In the genomic region with DNA sequence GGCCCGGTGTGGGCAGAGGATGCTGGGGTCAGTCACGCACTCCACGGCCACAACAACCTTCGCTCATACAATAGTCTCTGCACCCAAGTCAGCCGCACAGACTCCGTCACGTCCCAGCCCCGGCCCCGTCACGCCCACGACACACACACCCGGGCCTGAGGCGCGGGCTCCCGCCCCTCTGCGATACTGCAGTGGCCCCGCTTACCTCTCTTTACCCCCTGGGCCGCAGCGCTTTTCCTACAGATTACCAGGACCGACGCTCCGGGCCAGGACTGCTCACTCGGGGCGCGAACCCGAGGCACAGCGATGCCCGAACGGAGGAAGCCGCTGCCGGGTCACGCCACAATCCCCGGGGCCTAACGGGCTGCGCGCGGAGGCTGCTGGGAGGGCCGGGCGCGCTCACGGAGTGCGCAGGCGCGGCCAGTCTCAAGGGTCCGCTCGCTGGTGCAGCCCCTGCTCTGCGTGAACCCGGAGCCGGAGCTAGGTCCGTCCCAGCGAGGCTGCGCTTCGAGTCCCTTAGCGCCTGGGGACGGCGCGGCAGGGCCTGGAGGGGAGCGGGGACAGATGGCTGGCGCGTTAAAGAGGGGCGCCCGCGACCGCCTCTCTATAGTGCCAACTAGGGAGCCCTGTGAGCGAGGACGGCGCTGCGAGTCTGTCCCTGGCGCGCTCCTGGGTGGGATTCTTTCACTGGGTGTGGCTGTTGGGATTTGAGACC, we compare ENCODE assay signal across 8 cellular contexts. TPM values are rescaled to one million over a fixed set of nuclear protein-coding genes. Genes with fewer than 3 reads are reported as not detected.
DNase-seq lines count a peak whose midpoint lies in the region; ATAC-seq and TF ChIP-seq lines count a peak whose summit lies in the region.

A gene (minus strand): TSS at position 358 of the 715 bp plus-strand sequence. CDS start 8,855 bp downstream, outside the sequence.

- H3K4me1 Mint-ChIP-seq in activated T-helper 2 cell treated with anti-CD3 and anti-CD28 coated beads, Interferon-gamma antibody, Interleukin-2, Interleukin-4, amounts not matched to agents 10 μg/mL and 5 μg/mL and 100 μg/mL, durations not matched to agents 14 hours and 24 hours and 36 hours (ENCODE audit: low read depth) = peaks cover 13% of the 10 kb centered on the region
- peaks cover 12% of the 10 kb centered on the region for H3K4me1 Mint-ChIP-seq in nephron progenitor cell

- TF ChIP-seq CTCF in AG09319 (IDR thresholded peaks at IDR 0.05; ENCODE audit: low read depth, low read length) (no peak; the same call in 1 of the 2 replicates), fibroblast of the aortic adventitia (IDR thresholded peaks at IDR 0.05; ENCODE audit: insufficient read depth, low read length) (no peak), nephron progenitor cell (IDR thresholded peaks at IDR 0.05) (no peak)

- peaks cover 50% of the 10 kb centered on the region for H3K9me3 Mint-ChIP-seq in activated T-helper 2 cell treated with anti-CD3 and anti-CD28 coated beads, Interferon-gamma antibody, Interleukin-2, Interleukin-4, amounts not matched to agents 10 μg/mL and 5 μg/mL and 100 μg/mL, durations not matched to agents 14 hours and 24 hours and 36 hours
- H3K9me3 Mint-ChIP-seq in nephron progenitor cell = peaks cover 83% of the 10 kb centered on the region

- H3K4me3 ChIP-seq in fibroblast of the aortic adventitia (ENCODE audit: low read depth, low read length) = peak within 1 kb of the TSS; percentile 68

- intact Hi-C loops in activated T-helper 2 cell treated with anti-CD3 and anti-CD28 coated beads, Interferon-gamma antibody, Interleukin-2, Interleukin-4, amounts not matched to agents 10 μg/mL and 5 μg/mL and 100 μg/mL, durations not matched to agents 14 hours and 24 hours and 36 hours (cut with micrococcal nuclease) = loop anchor here (2.0 kb wide), 1 partner anchor 70 kb away; a partner anchor contains a TSS

- TF ChIP-seq POLR2A in GM19193 (IDR thresholded peaks at IDR 0.05; ENCODE audit: extremely low read depth, insufficient read depth, insufficient read length) = peak; percentile 77

- H3K27ac Mint-ChIP-seq in activated T-helper 2 cell treated with anti-CD3 and anti-CD28 coated beads, Interferon-gamma antibody, Interleukin-2, Interleukin-4, amounts not matched to agents 10 μg/mL and 5 μg/mL and 100 μg/mL, durations not matched to agents 14 hours and 24 hours and 36 hours = peak within 1 kb of the TSS; percentile 95
- H3K27ac Mint-ChIP-seq in nephron progenitor cell = peak within 1 kb of the TSS; percentile 98

- DNase-seq in AG09319 (ENCODE audit: extremely low read depth, low read depth) (peak; percentile 44), HPDE6-E6E7 (ENCODE audit: extremely low spot score) (peak; percentile 79), OCI-M2 (lab: John Stamatoyannopoulos, UW; ENCODE audit: unreplicated experiment) (peak; percentile 97), fibroblast of the aortic adventitia (ENCODE audit: low read depth) (peak; percentile 77), nephron progenitor cell (peak; percentile 82)
- DNase-seq in activated T-helper 2 cell treated with anti-CD3 and anti-CD28 coated beads, Interferon-gamma antibody, Interleukin-2, Interleukin-4, amounts not matched to agents 10 μg/mL and 5 μg/mL and 100 μg/mL, durations not matched to agents 14 hours and 24 hours and 36 hours (ENCODE audit: low spot score) = peak; percentile 73
- peak; percentile 83 for DNase-seq in stimulated activated naive CD8-positive, alpha-beta T cell treated with anti-CD3 and anti-CD28 coated beads, Interleukin-15, Interleukin-2, amounts not matched to agents 100 U/mL and 50 U/mL, for 24 hours

- peak; percentile 95 for ATAC-seq in stimulated activated naive CD8-positive, alpha-beta T cell treated with anti-CD3 and anti-CD28 coated beads, Interleukin-15, Interleukin-2, amounts not matched to agents 100 U/mL and 50 U/mL, for 24 hours

- H3K27me3 Mint-ChIP-seq in activated T-helper 2 cell treated with anti-CD3 and anti-CD28 coated beads, Interferon-gamma antibody, Interleukin-2, Interleukin-4, amounts not matched to agents 10 μg/mL and 5 μg/mL and 100 μg/mL, durations not matched to agents 14 hours and 24 hours and 36 hours (ENCODE audit: low read depth) = peaks cover 12% of the 10 kb centered on the region
- H3K27me3 Mint-ChIP-seq in nephron progenitor cell (ENCODE audit: low read depth, poor library complexity) = peaks cover 14% of the 10 kb centered on the region

- peak within 1 kb of the TSS; percentile 94 for H3K4me3 Mint-ChIP-seq in activated T-helper 2 cell treated with anti-CD3 and anti-CD28 coated beads, Interferon-gamma antibody, Interleukin-2, Interleukin-4, amounts not matched to agents 10 μg/mL and 5 μg/mL and 100 μg/mL, durations not matched to agents 14 hours and 24 hours and 36 hours (ENCODE audit: low read depth)
- H3K4me3 Mint-ChIP-seq in nephron progenitor cell = peak within 1 kb of the TSS; percentile 93

- peaks cover 52% of the 10 kb centered on the region for H3K36me3 Mint-ChIP-seq in activated T-helper 2 cell treated with anti-CD3 and anti-CD28 coated beads, Interferon-gamma antibody, Interleukin-2, Interleukin-4, amounts not matched to agents 10 μg/mL and 5 μg/mL and 100 μg/mL, durations not matched to agents 14 hours and 24 hours and 36 hours (ENCODE audit: low read depth)
- H3K36me3 Mint-ChIP-seq in nephron progenitor cell (ENCODE audit: low read depth) = peaks cover 51% of the 10 kb centered on the region

RNA-seq across cellular contexts. Expression of the gene that starts here (rescaled TPM):
- total RNA-seq in activated T-helper 2 cell treated with anti-CD3 and anti-CD28 coated beads, Interferon-gamma antibody, Interleukin-2, Interleukin-4, amounts not matched to agents 10 μg/mL and 5 μg/mL and 100 μg/mL, durations not matched to agents 14 hours and 24 hours and 36 hours = 5.1 and 5.8 TPM in 2 replicates
- total RNA-seq in fibroblast of the aortic adventitia (ENCODE audit: low replicate concordance) = 7.7 and 12.6 TPM in 2 replicates

Comparison
In these comparisons a context has a peak if more than half of its experiments do, and no peak if none do; other contexts are left out.
1. Peak in every context shown above with its lines: DNase-seq, ATAC-seq and H3K4me3 ChIP-seq.
2. DNase-seq: peak in every context shown above with its lines; median percentile 97 in OCI-M2; 83 in stimulated activated naive CD8-positive, alpha-beta T cell treated with anti-CD3 and anti-CD28 coated beads, Interleukin-15, Interleukin-2, amounts not matched to agents 100 U/mL and 50 U/mL, for 24 hours; 82 in nephron progenitor cell; 79 in HPDE6-E6E7; 77 in fibroblast of the aortic adventitia; 73 in activated T-helper 2 cell treated with anti-CD3 and anti-CD28 coated beads, Interferon-gamma antibody, Interleukin-2, Interleukin-4, amounts not matched to agents 10 μg/mL and 5 μg/mL and 100 μg/mL, durations not matched to agents 14 hours and 24 hours and 36 hours; 44 in AG09319.